17 cellular contexts compared by ENCODE assay signal in genomic region chr10:71351628-71352319, GRCh38. TPM values are rescaled to one million over a fixed set of nuclear protein-coding genes. Genes with fewer than 3 reads are reported as not detected.
DNase-seq lines count a peak whose midpoint lies in the region; ATAC-seq and TF ChIP-seq lines count a peak whose summit lies in the region.
"Had no signal": no experiment of that assay in that cellular context is flagged by ENCODE, and none has a peak within 500 bp of the region (broad histone marks: within the 10 kb centered on the region; RNA-seq: fewer than 3 reads in every experiment).

No MANE protein-coding gene starts in this region.

- TF ChIP-seq EP300 in stomach (IDR thresholded peaks at IDR 0.05): no peak

- no peak for TF ChIP-seq POLR2A in stomach (IDR thresholded peaks at IDR 0.05)

- no peaks in the 10 kb centered on the region for H3K27me3 ChIP-seq in stomach
- H3K27me3 ChIP-seq: SJCRH30 had no signal

- intact Hi-C loops in left colon (cut with DNase I, micrococcal nuclease): no loop called here
- intact Hi-C loops in stomach (cut with DNase I; ENCODE audit: low total_unique reads): no loop called here

- H3K36me3 ChIP-seq in stomach: peaks cover 6 to 56% (median 54%) of the 10 kb centered on the region in 4 donors
- H3K36me3 ChIP-seq: SJCRH30 had no signal

- DNase-seq in NCI-H2081 (lab: John Stamatoyannopoulos, UW) (peak; percentile 26 to 45), NCI-H2081 treated with DMSO at 0.1 percent for 48 hours (lab: John Stamatoyannopoulos, UW) (no peak), cerebellar cortex (ENCODE audit: low spot score) (peak; percentile 88), left colon (peak; percentile 44 to 71), stomach (peak; percentile 79)
- DNase-seq: 8988T; activated CD4-positive, alpha-beta T cell treated with anti-CD3 and anti-CD28 coated beads for 4 hours; activated gamma-delta T cell treated with Interleukin-2 at 50 U/mL for 16 hours; central memory CD4-positive, alpha-beta T cell; NCI-H1092; SJCRH30; stimulated activated naive CD4-positive, alpha-beta T cell treated with Interleukin-2 at 50 U/mL for 16 hours; T1000 had no signal

- ATAC-seq in left colon (peak; percentile 71), GM19035 (IDR thresholded peaks at IDR 0.05; ENCODE audit: unreplicated experiment) (no peak), GM19467 (IDR thresholded peaks at IDR 0.05; ENCODE audit: unreplicated experiment) (no peak), HG02623 (IDR thresholded peaks at IDR 0.05; ENCODE audit: unreplicated experiment) (no peak)
- ATAC-seq: K562 had no signal

- 52 to 69% (median 60%) methylated on average over 13 to 14 of the region's 14 CpGs for WGBS in stomach, 5 donors

- H3K4me1 ChIP-seq in stomach: peaks cover 12 to 46% (median 19%) of the 10 kb centered on the region in 4 donors
- H3K4me1 ChIP-seq: SJCRH30 had no signal

- H3K9me3 ChIP-seq in stomach: no peaks in the 10 kb centered on the region
- H3K9me3 ChIP-seq: SJCRH30 had no signal

- peak overlapping the region in 1 of 5 donors; percentile 6 for H3K27ac ChIP-seq in stomach
- H3K27ac ChIP-seq: SJCRH30 had no signal

- no peak for TF ChIP-seq CTCF in stomach (IDR thresholded peaks at IDR 0.05)

- no peak overlapping the region for H3K4me3 ChIP-seq in stomach
- H3K4me3 ChIP-seq: K562, SJCRH30 had no signal

RNA-seq across cellular contexts. Expression of gene SLC29A3, which starts 32.7 kb away (rescaled TPM):
- total RNA-seq in left colon: 1 to 10 TPM; 4.1 to 6.7 TPM
- total RNA-seq in stomach: 10 to 100 TPM in 1 of 5 donors, 1 to 10 TPM in 2, not detected in 2; 2.8 to 23.7 (median 6.4) TPM
- 1 to 10 TPM; 2.9 to 4.8 (median 3.7) TPM for polyA plus RNA-seq in stomach

RNA-seq across cellular contexts. Expression of gene CDH23, which starts 44.9 kb away (rescaled TPM):
- total RNA-seq in left colon: 1 to 10 TPM; 2.2 to 2.5 TPM
- total RNA-seq in stomach: 1 to 10 TPM; 1.7 to 8.2 (median 4.0) TPM
- polyA plus RNA-seq in stomach: under 1 TPM; 0.31 to 0.53 (median 0.37) TPM
